In the genomic region with DNA sequence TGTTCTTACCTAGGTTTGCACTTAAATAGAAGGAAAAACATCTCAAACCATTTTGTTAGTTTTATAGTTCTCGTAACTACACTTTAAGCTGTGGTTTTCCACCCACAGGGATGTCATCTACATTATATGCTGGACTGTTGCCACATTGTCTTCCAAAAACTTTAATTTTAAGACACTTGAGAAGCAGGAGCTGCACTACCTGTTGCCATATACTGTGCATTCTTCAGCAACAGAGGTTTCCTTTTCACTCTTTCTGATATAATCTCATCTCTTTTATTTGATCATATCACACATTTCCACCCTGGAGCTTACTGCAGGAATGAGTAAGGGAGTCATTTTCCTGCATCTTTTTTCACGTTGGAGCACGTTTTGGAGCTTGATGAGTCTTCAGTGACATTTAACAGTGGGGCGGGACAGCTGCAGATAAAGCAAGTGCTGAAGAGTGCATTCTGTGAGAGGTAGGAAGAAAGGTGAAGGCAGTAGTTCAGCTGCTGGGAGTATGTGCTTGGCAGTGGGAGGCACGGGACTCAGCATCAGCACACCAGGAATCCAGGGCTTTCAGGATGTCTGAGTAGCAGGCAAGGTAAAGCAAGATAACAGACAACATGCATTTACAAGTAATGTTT, we compare ENCODE assay signal across 16 cellular contexts. TPM values are rescaled to one million over a fixed set of nuclear protein-coding genes. Genes with fewer than 3 reads are reported as not detected.
DNase-seq lines count a peak whose midpoint lies in the region; ATAC-seq and TF ChIP-seq lines count a peak whose summit lies in the region.
"Had no signal": no experiment of that assay in that cellular context is flagged by ENCODE, and none has a peak within 500 bp of the region (broad histone marks: within the 10 kb centered on the region; RNA-seq: fewer than 3 reads in every experiment).

No MANE protein-coding gene starts in this region.

- WGBS in trophoblast cell (ENCODE audit: extremely low coverage, insufficient coverage, insufficient read length), result no CpG with 5 or more reads among the region's 5 CpGs
- 60% methylated on average over 5 of the region's 5 CpGs for WGBS in right cardiac atrium

- no peak overlapping the region for H4K12ac ChIP-seq in trophoblast cell (ENCODE audit: low read depth, low read length)

- no peak overlapping the region for H2BK5ac ChIP-seq in trophoblast cell (ENCODE audit: low read depth, low read length, poor library complexity)

- H3K27me3 ChIP-seq in H7 (ENCODE audit: control insufficient read depth, insufficient read depth, low read length) (no peaks in the 10 kb centered on the region), RWPE2 (ENCODE audit: insufficient read depth, poor library complexity, severe bottlenecking) (no peaks in the 10 kb centered on the region), trophoblast cell (ENCODE audit: insufficient read depth, low read length) (no peaks in the 10 kb centered on the region), right cardiac atrium (ENCODE audit: control insufficient read depth, insufficient read depth) (no peaks in the 10 kb centered on the region)
- H3K27me3 ChIP-seq: esophagus squamous epithelium, ovary, sigmoid colon had no signal

- DNase-seq in H7, result peak; percentile 14
- DNase-seq in RWPE2 (ENCODE audit: low spot score), result no peak
- peak; percentile 33 to 66 for DNase-seq in trophoblast cell
- DNase-seq in SHP77 treated with DMSO at 0.1 percent for 48 hours (lab: John Stamatoyannopoulos, UW), result no peak
- no peak for DNase-seq in CD1c-positive myeloid dendritic cell (ENCODE audit: extremely low spot score)
- no peak for DNase-seq in right cardiac atrium
- DNase-seq: activated T-cell treated with anti-CD3 and anti-CD28 coated beads, Interleukin-2, amount 50 U/mL, for 1 hour; COR-L47; esophagus squamous epithelium; NCI-H146; NK-92 treated with Interleukin-12 subunit alpha and Interleukin-12 subunit beta, amount 100 ng/mL, for 24 hours; ovary; sigmoid colon; T-helper 1 cell had no signal

- peaks cover 10% of the 10 kb centered on the region for H3K79me1 ChIP-seq in trophoblast cell (ENCODE audit: low read length)

- ATAC-seq in RWPE2 (ENCODE audit: low read depth) (0 out of 3 replicates have a peak, but pooled peaks have one; percentile 2), esophagus mucosa (peak; percentile 38), HG03025 (IDR thresholded peaks at IDR 0.05; ENCODE audit: low FRiP score, unreplicated experiment) (no peak), right cardiac atrium (no peak)

- H3K36me3 ChIP-seq in H7 (replicated peaks; ENCODE audit: control insufficient read depth, insufficient read depth, low read length) (no peaks in the 10 kb centered on the region), RWPE2 (ENCODE audit: low read depth) (no peaks in the 10 kb centered on the region), trophoblast cell (ENCODE audit: control insufficient read depth in 1 of 2, insufficient read depth in 2 of 2, low read length in 2 of 2) (peaks cover 0 to 4% of the 10 kb centered on the region in 2 experiments)
- H3K36me3 ChIP-seq: esophagus squamous epithelium, ovary, sigmoid colon had no signal

- H3K4me3 ChIP-seq in H7 (ENCODE audit: insufficient read depth, low read depth, low read length) (no peak overlapping the region), RWPE2 (ENCODE audit: severe bottlenecking) (no peak overlapping the region), trophoblast cell (ENCODE audit: low read depth, low read length) (no peak overlapping the region), right cardiac atrium (ENCODE audit: low read length) (no peak overlapping the region)
- H3K4me3 ChIP-seq: esophagus squamous epithelium, ovary, sigmoid colon had no signal

- no peak overlapping the region for H2BK12ac ChIP-seq in trophoblast cell (ENCODE audit: low read length)

- no peak overlapping the region for H3K9ac ChIP-seq in trophoblast cell (ENCODE audit: low read length)

- no peak overlapping the region for H3K23ac ChIP-seq in trophoblast cell (ENCODE audit: low read length)

- H3K27ac ChIP-seq in RWPE2 (ENCODE audit: poor library complexity, severe bottlenecking), result peak overlapping the region; percentile 31
- no peak overlapping the region for H3K27ac ChIP-seq in trophoblast cell (ENCODE audit: low read depth, low read length)
- no peak overlapping the region for H3K27ac ChIP-seq in right cardiac atrium (ENCODE audit: low read length)
- H3K27ac ChIP-seq: esophagus squamous epithelium, ovary had no signal

- H2AK5ac ChIP-seq in trophoblast cell (ENCODE audit: low read length), result no peak overlapping the region

- H4K8ac ChIP-seq in trophoblast cell (ENCODE audit: low read depth, low read length), result no peak overlapping the region

- H2BK120ac ChIP-seq in trophoblast cell (ENCODE audit: insufficient read depth, low read length, poor library complexity), result no peak overlapping the region

- no peak overlapping the region for H3K14ac ChIP-seq in trophoblast cell (ENCODE audit: low read length)

- peak overlapping the region; percentile 67 for H3K4ac ChIP-seq in trophoblast cell (ENCODE audit: low read depth, low read length)

- no peak for TF ChIP-seq CTCF in RWPE2 (IDR thresholded peaks at IDR 0.05; ENCODE audit: poor library complexity, severe bottlenecking)

- no peak overlapping the region for H3K18ac ChIP-seq in trophoblast cell (ENCODE audit: low read length)

- intact Hi-C loops in right cardiac atrium (cut with DNase I), result loop anchor here in 3 of 4 donors (5.0 to 10.0 kb wide), 3 partner anchors 39 to 47 kb away; no protein-coding TSS in a partner anchor

- H3K4me1 ChIP-seq in RWPE2 (ENCODE audit: insufficient read depth, poor library complexity, severe bottlenecking), result peaks cover 24% of the 10 kb centered on the region
- H3K4me1 ChIP-seq in trophoblast cell (ENCODE audit: control insufficient read depth in 1 of 2, insufficient read depth in 2 of 2, low read length in 2 of 2), result peaks cover 5 to 9% of the 10 kb centered on the region in 2 experiments
- H3K4me1 ChIP-seq in right cardiac atrium (ENCODE audit: control insufficient read depth, insufficient read depth, low read length), result peaks cover 10% of the 10 kb centered on the region

- H3K4me2 ChIP-seq in trophoblast cell (ENCODE audit: low read length), result no peak overlapping the region

- H3K9me3 ChIP-seq in RWPE2 (ENCODE audit: severe bottlenecking), result no peaks in the 10 kb centered on the region
- H3K9me3 ChIP-seq in trophoblast cell (ENCODE audit: insufficient read depth, low read depth, low read length), result no peaks in the 10 kb centered on the region
- H3K9me3 ChIP-seq in right cardiac atrium (ENCODE audit: control insufficient read depth, low read length), result no peaks in the 10 kb centered on the region
- H3K9me3 ChIP-seq: esophagus squamous epithelium, ovary, sigmoid colon had no signal

- no peak overlapping the region for H2AFZ ChIP-seq in trophoblast cell (ENCODE audit: insufficient read depth, low read length, poor library complexity)

- H3K79me2 ChIP-seq in trophoblast cell (ENCODE audit: control insufficient read depth, insufficient read depth, low read length, poor library complexity), result peaks cover 12% of the 10 kb centered on the region

- H4K91ac ChIP-seq in trophoblast cell (ENCODE audit: low read depth, low read length), result no peak overlapping the region

RNA-seq across cellular contexts. Expression of gene LIMS1, which starts 3.8 kb away (rescaled TPM):
- 53.7 and 58.1 TPM in 2 replicates for total RNA-seq in H7 (2014; rRNA removed; shearing (Covaris generic))
- 29.1 TPM for total RNA-seq in esophagus mucosa
- 60.3 and 62.4 TPM in 2 replicates for polyA plus RNA-seq in trophoblast cell (2013)
- 10 to 100 TPM; 45.5 to 65.6 (median 55.9) TPM for total RNA-seq in right cardiac atrium
- polyA plus RNA-seq in right cardiac atrium, result 21.4 TPM

Comparison
In these comparisons a context has a peak if more than half of its experiments do, and no peak if none do; other contexts are left out.
1. DNase-seq: peak in H7 (single experiment) and trophoblast cell (2 of 2); none in RWPE2 (single experiment), SHP77 treated with DMSO at 0.1 percent for 48 hours (single experiment), CD1c-positive myeloid dendritic cell (single experiment) and right cardiac atrium (0 of 3).
2. ATAC-seq: peak in RWPE2 (single experiment) and esophagus mucosa (single experiment); none in HG03025 (single experiment) and right cardiac atrium (0 of 2).